Comparison of ENCODE assay signal across 33 cellular contexts in the genomic region with DNA sequence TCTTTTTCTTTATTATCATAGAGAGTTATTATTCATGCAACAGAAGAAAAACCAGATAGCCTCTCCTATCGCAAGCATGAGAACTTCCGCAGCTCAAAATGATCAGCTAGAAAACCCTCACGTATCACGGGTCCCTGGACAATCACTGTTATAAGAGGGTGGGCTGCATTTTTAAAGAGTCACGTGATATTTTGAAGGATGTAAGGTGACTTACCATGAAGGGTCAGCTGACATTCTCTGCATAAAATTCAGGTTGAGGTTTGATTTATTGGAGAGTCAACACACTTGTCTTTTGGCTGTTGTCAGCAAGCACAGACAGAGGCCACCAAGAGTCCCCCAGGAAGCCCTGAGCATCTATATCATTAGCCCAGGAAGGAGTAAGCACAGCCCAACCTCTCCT. TPM values are rescaled to one million over a fixed set of nuclear protein-coding genes. Genes with fewer than 3 reads are reported as not detected.
"Had no signal": no experiment of that assay in that cellular context is flagged by ENCODE, and none has a peak within 500 bp of the region (broad histone marks: within the 10 kb centered on the region; RNA-seq: fewer than 3 reads in every experiment).

No MANE protein-coding gene starts in this region.

- H3K27ac ChIP-seq: adrenal gland, body of pancreas, coronary artery, dorsolateral prefrontal cortex, heart left ventricle had no signal

- ATAC-seq: activated CD4-positive, alpha-beta T cell treated with anti-CD3 and anti-CD28 coated beads for 36 hours; activated CD8-positive, alpha-beta memory T cell treated with anti-CD3 and anti-CD28 coated beads, Interleukin-2, amount 10 ng/mL, durations not matched to agents 7 days and 5 days; activated CD8-positive, alpha-beta T cell treated with anti-CD3 and anti-CD28 coated beads, Interleukin-2, amount 10 ng/mL, durations not matched to agents 7 days and 5 days; activated naive CD8-positive, alpha-beta T cell treated with anti-CD3 and anti-CD28 coated beads, Interleukin-2, amount 50 U/mL, for 24 hours; body of pancreas; esophagus mucosa; heart left ventricle had no signal

- H3K9me3 ChIP-seq: adrenal gland, body of pancreas, heart left ventricle had no signal

- FAIRE-seq: frontal cortex had no signal

- H3K27me3 ChIP-seq: adrenal gland, body of pancreas, heart left ventricle had no signal

- H3K27me3 Mint-ChIP-seq: activated CD4-positive, alpha-beta memory T cell treated with anti-CD3 and anti-CD28 coated beads for 36 hours; activated CD4-positive, alpha-beta T cell treated with anti-CD3 and anti-CD28 coated beads, Interleukin-2, amount 10 ng/mL, durations not matched to agents 24 days and 14 days; activated CD8-positive, alpha-beta memory T cell treated with anti-CD3 and anti-CD28 coated beads, Interleukin-2, amount 10 ng/mL, durations not matched to agents 7 days and 5 days; activated naive CD4-positive, alpha-beta T cell treated with anti-CD3 and anti-CD28 coated beads, Interleukin-2, amount 50 U/mL, for 24 hours; activated naive CD8-positive, alpha-beta T cell treated with anti-CD3 and anti-CD28 coated beads, Interleukin-2, amount 50 U/mL, for 24 hours; dendritic cell treated with granulocyte-macrophage colony-stimulating factor and Interleukin-4, amounts not matched to agents 40 ng/mL and 50 ng/mL, for 4 days had no signal

- H3K36me3 ChIP-seq: adrenal gland, heart left ventricle had no signal

- H3K4me1 ChIP-seq: adrenal gland, body of pancreas, heart left ventricle had no signal

- H3K27ac Mint-ChIP-seq: activated CD4-positive, alpha-beta memory T cell treated with anti-CD3 and anti-CD28 coated beads for 36 hours; activated CD4-positive, alpha-beta T cell treated with anti-CD3 and anti-CD28 coated beads for 36 hours; activated CD4-positive, alpha-beta T cell treated with anti-CD3 and anti-CD28 coated beads, Interleukin-2, amount 10 ng/mL, durations not matched to agents 24 days and 14 days; activated CD8-positive, alpha-beta memory T cell treated with anti-CD3 and anti-CD28 coated beads, Interleukin-2, amount 10 ng/mL, durations not matched to agents 7 days and 5 days; activated CD8-positive, alpha-beta T cell treated with anti-CD3 and anti-CD28 coated beads, Interleukin-2, amount 10 ng/mL, durations not matched to agents 7 days and 5 days; activated naive CD4-positive, alpha-beta T cell treated with anti-CD3 and anti-CD28 coated beads for 36 hours; activated naive CD4-positive, alpha-beta T cell treated with anti-CD3 and anti-CD28 coated beads, Interleukin-2, amount 50 U/mL, for 24 hours; activated naive CD8-positive, alpha-beta T cell treated with anti-CD3 and anti-CD28 coated beads for 36 hours; activated naive CD8-positive, alpha-beta T cell treated with anti-CD3 and anti-CD28 coated beads, Interleukin-2, amount 50 U/mL, for 24 hours; activated T-helper 1 cell treated with anti-CD3 and anti-CD28 coated beads, Interleukin-12 subunit alpha, Interleukin-12 subunit beta, Interleukin-2, Interleukin-4 antibody, amounts not matched to agents 30 ng/mL and 10 ng/mL and 1 ng/mL, durations not matched to agents 14 hours and 24 hours and 36 hours; activated T-helper 2 cell treated with anti-CD3 and anti-CD28 coated beads, Interferon-gamma antibody, Interleukin-2, Interleukin-4, amounts not matched to agents 10 μg/mL and 5 μg/mL and 100 μg/mL, durations not matched to agents 14 hours and 24 hours and 36 hours; dendritic cell treated with granulocyte-macrophage colony-stimulating factor and Interleukin-4, amounts not matched to agents 40 ng/mL and 50 ng/mL, for 4 days; endodermal cell had no signal

- H3K4me3 Mint-ChIP-seq: activated CD4-positive, alpha-beta memory T cell treated with anti-CD3 and anti-CD28 coated beads for 36 hours; activated CD4-positive, alpha-beta T cell treated with anti-CD3 and anti-CD28 coated beads for 36 hours; activated CD4-positive, alpha-beta T cell treated with anti-CD3 and anti-CD28 coated beads, Interleukin-2, amount 10 ng/mL, durations not matched to agents 24 days and 14 days; activated CD8-positive, alpha-beta memory T cell treated with anti-CD3 and anti-CD28 coated beads, Interleukin-2, amount 10 ng/mL, durations not matched to agents 7 days and 5 days; activated CD8-positive, alpha-beta T cell treated with anti-CD3 and anti-CD28 coated beads, Interleukin-2, amount 10 ng/mL, durations not matched to agents 7 days and 5 days; activated naive CD4-positive, alpha-beta T cell treated with anti-CD3 and anti-CD28 coated beads for 36 hours; activated naive CD4-positive, alpha-beta T cell treated with anti-CD3 and anti-CD28 coated beads, Interleukin-2, amount 50 U/mL, for 24 hours; activated naive CD8-positive, alpha-beta T cell treated with anti-CD3 and anti-CD28 coated beads for 36 hours; activated naive CD8-positive, alpha-beta T cell treated with anti-CD3 and anti-CD28 coated beads, Interleukin-2, amount 50 U/mL, for 24 hours; activated T-helper 1 cell treated with anti-CD3 and anti-CD28 coated beads, Interleukin-12 subunit alpha, Interleukin-12 subunit beta, Interleukin-2, Interleukin-4 antibody, amounts not matched to agents 30 ng/mL and 10 ng/mL and 1 ng/mL, durations not matched to agents 14 hours and 24 hours and 36 hours; dendritic cell treated with granulocyte-macrophage colony-stimulating factor and Interleukin-4, amounts not matched to agents 40 ng/mL and 50 ng/mL, for 4 days; endodermal cell had no signal

- DNase-seq: activated CD4-positive, alpha-beta memory T cell treated with anti-CD3 and anti-CD28 coated beads for 36 hours; activated CD4-positive, alpha-beta T cell treated with anti-CD3 and anti-CD28 coated beads for 36 hours; activated CD4-positive, alpha-beta T cell treated with anti-CD3 and anti-CD28 coated beads, Interleukin-2, amount 10 ng/mL, durations not matched to agents 24 days and 14 days; activated CD4-positive, CD25-positive, alpha-beta regulatory T cell; activated CD4-positive, CD25-positive, alpha-beta regulatory T cell treated with anti-CD3 and anti-CD28 coated beads, Interleukin-2, amount 50 U/mL, for 72 hours; activated CD8-positive, alpha-beta memory T cell treated with anti-CD3 and anti-CD28 coated beads, Interleukin-2, amount 10 ng/mL, durations not matched to agents 7 days and 5 days; activated CD8-positive, alpha-beta memory T cell treated with anti-CD3 and anti-CD28 coated beads, Interleukin-2, amount 50 U/mL, for 4 hours; activated CD8-positive, alpha-beta T cell treated with anti-CD3 and anti-CD28 coated beads, Interleukin-2, amount 10 ng/mL, durations not matched to agents 7 days and 5 days; activated effector memory CD4-positive, alpha-beta T cell treated with anti-CD3 and anti-CD28 coated beads, Interleukin-2, amount 50 U/mL, for 16 hours; activated naive CD4-positive, alpha-beta T cell treated with anti-CD3 and anti-CD28 coated beads for 36 hours; activated naive CD8-positive, alpha-beta T cell treated with anti-CD3 and anti-CD28 coated beads for 36 hours; activated naive CD8-positive, alpha-beta T cell treated with anti-CD3 and anti-CD28 coated beads, Interleukin-2, amount 50 U/mL, for 24 hours; activated T-cell treated with anti-CD3 and anti-CD28 coated beads, Interleukin-2, amount 50 U/mL, for 1 hour; activated T-cell treated with anti-CD3 and anti-CD28 coated beads, Interleukin-2, amount 50 U/mL, for 48 hours; adrenal gland; amygdala; aorta; body of pancreas; central memory CD4-positive, alpha-beta T cell; dorsolateral prefrontal cortex; effector memory CD4-positive, alpha-beta T cell; endodermal cell; foreskin fibroblast; heart left ventricle; hypothalamus had no signal

- H3K9me3 Mint-ChIP-seq: activated CD4-positive, alpha-beta memory T cell treated with anti-CD3 and anti-CD28 coated beads for 36 hours; activated CD4-positive, alpha-beta T cell treated with anti-CD3 and anti-CD28 coated beads, Interleukin-2, amount 10 ng/mL, durations not matched to agents 24 days and 14 days; activated naive CD4-positive, alpha-beta T cell treated with anti-CD3 and anti-CD28 coated beads for 36 hours; activated naive CD4-positive, alpha-beta T cell treated with anti-CD3 and anti-CD28 coated beads, Interleukin-2, amount 50 U/mL, for 24 hours; activated naive CD8-positive, alpha-beta T cell treated with anti-CD3 and anti-CD28 coated beads for 36 hours; activated T-helper 1 cell treated with anti-CD3 and anti-CD28 coated beads, Interleukin-12 subunit alpha, Interleukin-12 subunit beta, Interleukin-2, Interleukin-4 antibody, amounts not matched to agents 30 ng/mL and 10 ng/mL and 1 ng/mL, durations not matched to agents 14 hours and 24 hours and 36 hours; activated T-helper 2 cell treated with anti-CD3 and anti-CD28 coated beads, Interferon-gamma antibody, Interleukin-2, Interleukin-4, amounts not matched to agents 10 μg/mL and 5 μg/mL and 100 μg/mL, durations not matched to agents 14 hours and 24 hours and 36 hours; dendritic cell treated with granulocyte-macrophage colony-stimulating factor and Interleukin-4, amounts not matched to agents 40 ng/mL and 50 ng/mL, for 4 days; endodermal cell had no signal

- H3K4me1 Mint-ChIP-seq: activated CD4-positive, alpha-beta T cell treated with anti-CD3 and anti-CD28 coated beads for 36 hours; activated CD4-positive, alpha-beta T cell treated with anti-CD3 and anti-CD28 coated beads, Interleukin-2, amount 10 ng/mL, durations not matched to agents 24 days and 14 days; activated CD8-positive, alpha-beta memory T cell treated with anti-CD3 and anti-CD28 coated beads, Interleukin-2, amount 10 ng/mL, durations not matched to agents 7 days and 5 days; activated naive CD4-positive, alpha-beta T cell treated with anti-CD3 and anti-CD28 coated beads, Interleukin-2, amount 50 U/mL, for 24 hours; activated naive CD8-positive, alpha-beta T cell treated with anti-CD3 and anti-CD28 coated beads for 36 hours; activated naive CD8-positive, alpha-beta T cell treated with anti-CD3 and anti-CD28 coated beads, Interleukin-2, amount 50 U/mL, for 24 hours; endodermal cell had no signal

- H3K36me3 Mint-ChIP-seq: activated CD4-positive, alpha-beta memory T cell treated with anti-CD3 and anti-CD28 coated beads for 36 hours; activated CD8-positive, alpha-beta memory T cell treated with anti-CD3 and anti-CD28 coated beads, Interleukin-2, amount 10 ng/mL, durations not matched to agents 7 days and 5 days; activated naive CD4-positive, alpha-beta T cell treated with anti-CD3 and anti-CD28 coated beads, Interleukin-2, amount 50 U/mL, for 24 hours; activated naive CD8-positive, alpha-beta T cell treated with anti-CD3 and anti-CD28 coated beads for 36 hours had no signal

- H3K4me3 ChIP-seq: adrenal gland, body of pancreas, coronary artery, dorsolateral prefrontal cortex, heart left ventricle had no signal

RNA-seq across cellular contexts. Expression of gene ID4, which starts 39.5 kb away (rescaled TPM):
- total RNA-seq: activated CD4-positive, alpha-beta memory T cell treated with anti-CD3 and anti-CD28 coated beads for 36 hours; activated CD4-positive, alpha-beta T cell treated with anti-CD3 and anti-CD28 coated beads for 36 hours; activated CD4-positive, alpha-beta T cell treated with anti-CD3 and anti-CD28 coated beads, Interleukin-2, amount 10 ng/mL, durations not matched to agents 24 days and 14 days; activated CD8-positive, alpha-beta memory T cell treated with anti-CD3 and anti-CD28 coated beads for 36 hours; activated CD8-positive, alpha-beta memory T cell treated with anti-CD3 and anti-CD28 coated beads, Interleukin-2, amount 10 ng/mL, durations not matched to agents 7 days and 5 days; activated CD8-positive, alpha-beta T cell treated with anti-CD3 and anti-CD28 coated beads, Interleukin-2, amount 10 ng/mL, durations not matched to agents 7 days and 5 days; activated naive CD4-positive, alpha-beta T cell treated with anti-CD3 and anti-CD28 coated beads for 36 hours; activated naive CD8-positive, alpha-beta T cell treated with anti-CD3 and anti-CD28 coated beads for 36 hours; activated T-helper 1 cell treated with anti-CD3 and anti-CD28 coated beads, Interleukin-12 subunit alpha, Interleukin-12 subunit beta, Interleukin-2, Interleukin-4 antibody, amounts not matched to agents 30 ng/mL and 10 ng/mL and 1 ng/mL, durations not matched to agents 14 hours and 24 hours and 36 hours; activated T-helper 2 cell treated with anti-CD3 and anti-CD28 coated beads, Interferon-gamma antibody, Interleukin-2, Interleukin-4, amounts not matched to agents 10 μg/mL and 5 μg/mL and 100 μg/mL, durations not matched to agents 14 hours and 24 hours and 36 hours had no signal
